ENCODE assay signal across 9 cellular contexts in the genomic region with DNA sequence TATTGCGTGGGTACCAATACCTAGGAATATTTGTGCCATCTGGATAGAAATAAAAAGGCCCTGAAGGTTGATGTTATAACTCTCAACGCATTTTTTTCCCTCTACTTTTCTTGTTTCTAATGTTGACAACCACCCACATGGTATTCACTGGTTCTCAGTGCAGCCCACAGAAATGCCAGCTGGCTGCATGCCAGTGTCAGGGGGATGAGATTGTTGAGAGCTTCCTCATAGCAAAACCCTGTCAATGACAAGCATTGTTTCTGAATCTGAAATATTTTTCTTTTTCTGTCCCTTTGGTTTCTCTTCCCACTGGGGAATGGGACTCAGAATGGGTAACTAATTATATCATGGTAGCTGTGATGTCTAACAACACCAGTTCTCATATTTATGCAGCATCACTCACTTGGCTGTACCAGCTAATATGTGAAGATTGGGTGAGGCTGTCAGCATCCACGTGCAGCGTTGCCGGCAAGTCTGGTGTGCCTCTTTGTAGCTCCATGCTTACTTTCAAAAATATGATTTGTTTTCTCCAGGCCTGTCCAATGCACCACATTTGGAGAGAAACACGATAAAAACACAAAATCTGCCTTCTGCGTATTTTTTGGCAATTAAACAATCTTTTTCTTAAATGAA.
DNase-seq lines count a peak whose midpoint lies in the region; ATAC-seq and TF ChIP-seq lines count a peak whose summit lies in the region.
"Had no signal": no experiment of that assay in that cellular context is flagged by ENCODE, and none has a peak within 500 bp of the region (broad histone marks: within the 10 kb centered on the region; RNA-seq: fewer than 3 reads in every experiment).

No MANE protein-coding gene starts in this region.

- peak overlapping the region; percentile 4 to 9 for H3K27ac ChIP-seq in right atrium auricular region
- H3K27ac ChIP-seq: BLaER1 had no signal

- DNase-seq in left cardiac atrium = peak; percentile 47
- DNase-seq in Right ventricle myocardium inferior (ENCODE audit: missing footprints) = no peak
- peak in 49 of 56 donors; percentile 1 to 82 (median 43) for DNase-seq in amygdala (lab: John Stamatoyannopoulos, UW)
- DNase-seq in right atrium auricular region (ENCODE audit: low spot score) = peak; percentile 63
- no peak for DNase-seq in DMS53 treated with DMSO at 0.1 percent for 48 hours (lab: John Stamatoyannopoulos, UW; ENCODE audit: unreplicated experiment)

- intact Hi-C loops in left cardiac atrium (cut with DNase I) = no loop called here
- intact Hi-C loops in Right ventricle myocardium inferior (cut with DNase I) = no loop called here

- no peaks in the 10 kb centered on the region for H3K9me3 ChIP-seq in right atrium auricular region
- H3K9me3 ChIP-seq: BLaER1 had no signal

- no peak overlapping the region for H3K4me3 ChIP-seq in right atrium auricular region
- H3K4me3 ChIP-seq: BLaER1 had no signal

- no peaks in the 10 kb centered on the region for H3K27me3 ChIP-seq in right atrium auricular region
- H3K27me3 ChIP-seq: BLaER1 had no signal

- TF ChIP-seq CTCF in right atrium auricular region (IDR thresholded peaks at IDR 0.05) = no peak

- no peaks in the 10 kb centered on the region for H3K36me3 ChIP-seq in right atrium auricular region
- H3K36me3 ChIP-seq: BLaER1 had no signal

- peaks cover 0 to 8% of the 10 kb centered on the region in 2 donors for H3K4me1 ChIP-seq in right atrium auricular region
- H3K4me1 ChIP-seq: BLaER1 had no signal

- ATAC-seq in left cardiac atrium = peak in 1 of 2 donors; percentile 66
- no peak for ATAC-seq in Right ventricle myocardium inferior
- no peak for ATAC-seq in GM19463 (IDR thresholded peaks at IDR 0.05; ENCODE audit: unreplicated experiment)
- ATAC-seq in activated CD4-positive, CD25-positive, alpha-beta regulatory T cell treated with anti-CD3 and anti-CD28 coated beads, Interleukin-2, amount 50 U/mL, for 24 hours = no peak
- no peak for ATAC-seq in HG03442 (IDR thresholded peaks at IDR 0.05; ENCODE audit: unreplicated experiment)

Comparison
In these comparisons a context has a peak if more than half of its experiments do, and no peak if none do; other contexts are left out.
1. DNase-seq: peak in left cardiac atrium (single experiment), amygdala (49 of 56) and right atrium auricular region (single experiment); none in Right ventricle myocardium inferior (single experiment) and DMS53 treated with DMSO at 0.1 percent for 48 hours (single experiment).